10 cellular contexts compared by ENCODE assay signal in the genomic region with DNA sequence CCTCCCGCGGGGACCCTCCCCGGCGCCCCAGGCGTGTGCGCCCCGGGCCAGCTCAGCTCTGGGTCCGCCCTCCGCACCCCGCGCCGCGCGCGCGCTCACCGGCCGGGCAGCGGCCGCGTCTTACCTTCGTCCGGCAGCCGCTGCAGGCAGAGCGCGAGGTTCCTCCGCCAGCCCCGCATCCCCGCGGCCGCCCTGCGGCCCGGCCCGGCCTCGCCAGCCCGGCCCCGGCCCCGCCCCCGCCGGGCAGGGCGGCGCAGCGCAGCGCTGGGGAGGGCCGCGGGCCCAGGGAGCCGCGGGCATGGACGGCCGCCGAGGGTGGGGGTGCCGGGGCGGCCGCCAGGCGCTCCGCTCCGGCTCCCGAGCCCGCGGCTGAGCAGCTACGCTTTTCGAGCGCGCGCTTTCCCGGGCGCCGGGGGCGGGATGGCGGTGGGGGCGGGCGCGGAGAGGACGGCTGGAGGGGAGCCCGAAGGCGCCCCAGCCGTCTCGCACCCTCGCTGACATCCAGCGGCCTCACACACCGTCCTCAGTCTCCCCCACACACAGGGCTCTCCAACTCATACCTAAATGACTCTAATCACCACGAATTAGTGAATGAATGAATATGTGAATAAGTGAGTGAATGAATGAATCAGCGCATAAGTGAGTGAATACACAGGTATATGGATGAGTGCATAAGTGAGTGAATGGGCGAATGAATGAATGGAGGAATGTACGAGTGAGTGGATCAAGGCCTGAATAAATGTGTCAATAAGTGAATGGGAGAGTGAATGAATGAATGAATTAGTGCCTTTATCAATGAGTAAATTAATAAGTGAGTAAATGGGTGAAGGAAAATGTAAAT. TPM values are rescaled to one million over a fixed set of nuclear protein-coding genes. Genes with fewer than 3 reads are reported as not detected.
DNase-seq lines count a peak whose midpoint lies in the region; ATAC-seq, FAIRE-seq and TF ChIP-seq lines count a peak whose summit lies in the region.
"Had no signal": no experiment of that assay in that cellular context is flagged by ENCODE, and none has a peak within 500 bp of the region (broad histone marks: within the 10 kb centered on the region; RNA-seq: fewer than 3 reads in every experiment).

No MANE protein-coding gene starts in this region.

- no peak overlapping the region for H3K9ac ChIP-seq in HCT116 (ENCODE audit: low read length)

- FAIRE-seq in A549 (lab: Jason Lieb, UNC) = no peak

- H3K4me2 ChIP-seq in A549 (peak overlapping the region; percentile 89), HCT116 (ENCODE audit: low read length) (peak overlapping the region; percentile 65)

- RAD21 ChIA-PET in HCT116 (lab: Charles Lee; ENCODE audit: low non-redundant PET in 1 of 2, low total read pairs in 2 of 2, uncharacterized antibody in 2 of 2, unreplicated experiment in 2 of 2) = no interaction called here

- peaks cover 68 to 82% (median 79%) of the 10 kb centered on the region in 5 donors for H3K27me3 Mint-ChIP-seq in naive thymus-derived CD4-positive, alpha-beta T cell

- BruUV-seq in HCT116 (replicated peaks; lab: Mats Ljungman, UMichigan) = no TSS peak

- 45% methylated on average over 8 of the region's 85 CpGs for WGBS in A549 (ENCODE audit: missing lambda C conversion rate)

- TF ChIP-seq CTCF in A549 (IDR thresholded peaks at IDR 0.05) (no peak), HCT116 (IDR thresholded peaks at IDR 0.05 in 2 of 3, conservative IDR thresholded peaks at IDR 0.05 in 1 of 3; ENCODE audit: borderline replicate concordance in 1 of 3, insufficient read depth in 1 of 3, low read depth in 2 of 3, low read length in 2 of 3) (no peak), epithelial cell of proximal tubule (conservative IDR thresholded peaks at IDR 0.05; ENCODE audit: low read depth, low read length) (no peak)

- H3K27me3 ChIP-seq in HCT116 (ENCODE audit: insufficient read depth, low read length) = no peaks in the 10 kb centered on the region
- no peaks in the 10 kb centered on the region for H3K27me3 ChIP-seq in naive thymus-derived CD4-positive, alpha-beta T cell (ENCODE audit: control insufficient read depth in 2 of 2, insufficient read depth in 2 of 2, low read length in 2 of 2)

- TF ChIP-seq RAD21 in A549 (conservative IDR thresholded peaks at IDR 0.05 in 1 of 2, IDR thresholded peaks at IDR 0.05 in 1 of 2) (no peak), HCT116 (IDR thresholded peaks at IDR 0.05; ENCODE audit: low read depth) (no peak)

- no peak overlapping the region for H3K27ac Mint-ChIP-seq in naive thymus-derived CD4-positive, alpha-beta T cell

- peak overlapping the region; percentile 57 for H3K4me3 ChIP-seq in A549
- peak overlapping the region; percentile 19 to 42; a peak in 3 of 4 replicates for H3K4me3 ChIP-seq in HCT116 (replicated peaks in 1 of 2; ENCODE audit: low read depth in 1 of 2, low read length in 2 of 2)
- peak overlapping the region; percentile 21 for H3K4me3 ChIP-seq in epithelial cell of proximal tubule (ENCODE audit: low read depth, low read length)
- H3K4me3 ChIP-seq in naive thymus-derived CD4-positive, alpha-beta T cell (ENCODE audit: low read length) = no peak overlapping the region

- peak; percentile 52 to 60 for ATAC-seq in A549
- peak; percentile 78 for ATAC-seq in HCT116
- ATAC-seq in naive thymus-derived CD4-positive, alpha-beta T cell = no peak
- no peak for ATAC-seq in GM21515 (IDR thresholded peaks at IDR 0.05; ENCODE audit: unreplicated experiment)
- no peak for ATAC-seq in HG03196 (IDR thresholded peaks at IDR 0.05; ENCODE audit: unreplicated experiment)
- no peak for ATAC-seq in HG03571 (IDR thresholded peaks at IDR 0.05; ENCODE audit: unreplicated experiment)

- H3K27ac ChIP-seq in A549 (peak overlapping the region; percentile 48 to 86), HCT116 (ENCODE audit: low read depth, low read length) (no peak overlapping the region; the same call in 1 of the 2 replicates)
- H3K27ac ChIP-seq in naive thymus-derived CD4-positive, alpha-beta T cell (ENCODE audit: low read depth, low read length) = no peak overlapping the region

- peaks cover 12% of the 10 kb centered on the region; the same call in 1 of the 3 replicates for H3K4me1 ChIP-seq in A549
- H3K4me1 ChIP-seq in HCT116 (ENCODE audit: control insufficient read depth in 1 of 2, insufficient read depth in 2 of 2, low read length in 2 of 2) = peaks cover 0 to 24% of the 10 kb centered on the region in 2 experiments; a peak in 2 of 4 replicates
- H3K4me1 ChIP-seq in naive thymus-derived CD4-positive, alpha-beta T cell (ENCODE audit: control insufficient read depth in 2 of 2, insufficient read depth in 2 of 2, low read length in 2 of 2) = no peaks in the 10 kb centered on the region

- H2AFZ ChIP-seq in HCT116 (ENCODE audit: low read depth, low read length, poor library complexity, severe bottlenecking) = no peak overlapping the region

- H3K79me2 ChIP-seq in HCT116 (ENCODE audit: insufficient read depth, low read length) = no peaks in the 10 kb centered on the region

- TF ChIP-seq POLR2A in A549 (IDR thresholded peaks at IDR 0.05; ENCODE audit: low read length) = no peak
- TF ChIP-seq POLR2A in HCT116 (IDR thresholded peaks at IDR 0.05; ENCODE audit: borderline replicate concordance, extremely low read depth, insufficient read depth, insufficient read length) = no peak

- CTCF ChIA-PET in A549 (lab: Yijun Ruan, JAX) = interaction anchor here (0.7 to 2.2 kb wide), 5 partner anchors 35 to 94 kb away, joined by 3 to 12 read pairs (median 4); no protein-coding TSS in a partner anchor
- CTCF ChIA-PET in HCT116 (lab: Charles Lee) = no interaction called here
- CTCF ChIA-PET in naive thymus-derived CD4-positive, alpha-beta T cell (lab: Charles Lee) = no interaction called here

- TF ChIP-seq EP300 in A549 (IDR thresholded peaks at IDR 0.05) = no peak

- no peaks in the 10 kb centered on the region for H3K9me3 ChIP-seq in A549
- no peaks in the 10 kb centered on the region for H3K9me3 ChIP-seq in HCT116 (ENCODE audit: control insufficient read depth in 1 of 2, insufficient read depth in 1 of 2, low read depth in 1 of 2, low read length in 2 of 2)
- H3K9me3 ChIP-seq in naive thymus-derived CD4-positive, alpha-beta T cell (ENCODE audit: control insufficient read depth in 2 of 3, low read length in 3 of 3) = no peaks in the 10 kb centered on the region

- peaks cover 0 to 10% (median 5%) of the 10 kb centered on the region in 7 donors for H3K4me1 Mint-ChIP-seq in naive thymus-derived CD4-positive, alpha-beta T cell

- peaks cover 3 to 19% (median 4%) of the 10 kb centered on the region in 5 donors for H3K36me3 Mint-ChIP-seq in naive thymus-derived CD4-positive, alpha-beta T cell

- intact Hi-C loops in HCT116 (cut with micrococcal nuclease) = no loop called here
- intact Hi-C loops in naive thymus-derived CD4-positive, alpha-beta T cell (cut with micrococcal nuclease) = no loop called here

- peak overlapping the region in 7 of 10 donors; percentile 0 to 73 (median 16) for H3K4me3 Mint-ChIP-seq in naive thymus-derived CD4-positive, alpha-beta T cell

- POLR2A ChIA-PET in A549 (lab: Yijun Ruan, JAX) = no interaction called here
- POLR2A ChIA-PET in HCT116 (lab: Charles Lee) = no interaction called here
- POLR2A ChIA-PET in naive thymus-derived CD4-positive, alpha-beta T cell (lab: Charles Lee) = no interaction called here

- no peaks in the 10 kb centered on the region for H3K36me3 ChIP-seq in HCT116 (ENCODE audit: control insufficient read depth in 1 of 2, insufficient read depth in 2 of 2, low read length in 2 of 2)
- H3K36me3 ChIP-seq in naive thymus-derived CD4-positive, alpha-beta T cell (ENCODE audit: control insufficient read depth in 2 of 3, insufficient read depth in 3 of 3, low read length in 3 of 3) = no peaks in the 10 kb centered on the region

- DNase-seq in A549 (ENCODE audit: low read depth in 1 of 2, low spot score in 1 of 2) (peak in 1 of 2 experiments; percentile 36), HCT116 (ENCODE audit: low read depth, low spot score) (no peak), epithelial cell of proximal tubule (ENCODE audit: low read depth) (no peak), NCI-H774 (lab: John Stamatoyannopoulos, UW) (no peak)
- DNase-seq in naive thymus-derived CD4-positive, alpha-beta T cell = no peak
- DNase-seq: activated effector memory CD4-positive, alpha-beta T cell treated with Interleukin-2 at 50 U/mL for 16 hours; NCI-H1694 treated with DMSO at 0.1 percent for 48 hours had no signal

- peaks cover 0 to 22% (median 12%) of the 10 kb centered on the region in 11 donors for H3K9me3 Mint-ChIP-seq in naive thymus-derived CD4-positive, alpha-beta T cell

- no peaks in the 10 kb centered on the region for H3K9me2 ChIP-seq in HCT116 (ENCODE audit: insufficient read depth)

- no peaks in the 10 kb centered on the region for H4K20me1 ChIP-seq in HCT116 (ENCODE audit: insufficient read depth)

TF ChIP-seq in A549, 52 proteins besides CTCF, POLR2A, EP300 and RAD21 (continues in another document):
- TF ChIP-seq BCL3 (IDR thresholded peaks at IDR 0.05) = no peak

TF ChIP-seq in HCT116, 20 proteins besides CTCF, POLR2A, EP300 and RAD21 (continues in another document):
- no peak for TF ChIP-seq POLR2AphosphoS5 (IDR thresholded peaks at IDR 0.05; ENCODE audit: low read depth, low read length)
- no peak for TF ChIP-seq SRF (IDR thresholded peaks at IDR 0.05; ENCODE audit: low read depth)
- no peak for TF ChIP-seq MAX (IDR thresholded peaks at IDR 0.05)
- TF ChIP-seq CBX3 (IDR thresholded peaks at IDR 0.05; ENCODE audit: low read depth) = no peak
- no peak for TF ChIP-seq FOSL1 (IDR thresholded peaks at IDR 0.05; ENCODE audit: low read depth)

RNA-seq across cellular contexts. Expression of gene CCDC174, which starts 48.5 kb away (rescaled TPM):
- polyA plus RNA-seq in A549 (2011; rRNA removed) = 9.0 and 17.6 TPM in 2 replicates
- 3.4 and 5.5 TPM in 2 replicates for polyA plus RNA-seq in A549 (2012; cell fraction: cytosol; rRNA removed)
- 6.1 TPM in 2 replicates for polyA plus RNA-seq in A549 (2012; cell fraction: nucleus; rRNA removed)
- 10.8 to 12.6 TPM (median 11.7 TPM) in 3 replicates for polyA plus RNA-seq in A549 (2017; fragmentation: RNase III; extraction: RNeasy Plus Mini Kit Qiagen cat#74134 plus additional on column Dnase treatment)
- 6.7 and 7.3 TPM in 2 replicates for polyA minus RNA-seq in A549 (2011; rRNA and poly(A)+ RNA removed)
- total RNA-seq in HCT116 (2021; ENCODE audit: unreplicated experiment) = 15.6 TPM
- 10.5 and 14.8 TPM in 2 replicates for polyA plus RNA-seq in HCT116 (2012)
- 5.2 and 8.0 TPM in 2 replicates for total RNA-seq in epithelial cell of proximal tubule
- 10 to 100 TPM; 21.6 to 59.2 (median 46.2) TPM for total RNA-seq in naive thymus-derived CD4-positive, alpha-beta T cell
- polyA plus RNA-seq in naive thymus-derived CD4-positive, alpha-beta T cell = 10 to 100 TPM; 18.3 to 20.9 TPM

Comparison
In these comparisons a context has a peak if more than half of its experiments do, and no peak if none do; other contexts are left out.
1. ATAC-seq: peak in A549 (2 of 2) and HCT116 (single experiment); none in naive thymus-derived CD4-positive, alpha-beta T cell (single experiment), GM21515 (single experiment), HG03196 (single experiment) and HG03571 (single experiment).
2. H3K27ac ChIP-seq: peak in A549 (2 of 2); none in HCT116 (single experiment) and naive thymus-derived CD4-positive, alpha-beta T cell (single experiment).